Comparison of ENCODE assay signal across 2 cellular contexts in the genomic region with DNA sequence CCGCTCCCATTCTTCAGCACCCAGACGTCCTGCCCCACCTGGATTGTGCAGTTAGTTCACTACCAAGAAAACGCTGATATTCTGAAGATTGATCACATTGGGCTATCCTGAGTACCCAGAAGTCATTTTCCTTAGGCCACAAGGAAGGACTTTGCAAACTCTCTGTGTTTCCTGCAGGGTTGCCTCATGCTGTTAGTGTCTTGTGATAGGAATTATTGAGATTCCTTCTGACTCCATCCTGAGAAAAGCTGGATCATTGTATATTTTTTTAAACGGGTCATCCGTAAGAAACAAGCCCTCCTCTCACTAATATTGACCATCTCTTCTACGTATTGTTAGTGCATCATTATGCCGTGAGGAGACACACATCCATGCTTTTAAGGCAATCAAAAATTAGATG.
TF ChIP-seq lines count a peak whose summit lies in the region.

No MANE protein-coding gene starts in this region.

TF ChIP-seq in GM23338, 12 proteins besides CTCF, POLR2A, EP300 and RAD21 (continued from another document):
- TF ChIP-seq, protein P1, sequence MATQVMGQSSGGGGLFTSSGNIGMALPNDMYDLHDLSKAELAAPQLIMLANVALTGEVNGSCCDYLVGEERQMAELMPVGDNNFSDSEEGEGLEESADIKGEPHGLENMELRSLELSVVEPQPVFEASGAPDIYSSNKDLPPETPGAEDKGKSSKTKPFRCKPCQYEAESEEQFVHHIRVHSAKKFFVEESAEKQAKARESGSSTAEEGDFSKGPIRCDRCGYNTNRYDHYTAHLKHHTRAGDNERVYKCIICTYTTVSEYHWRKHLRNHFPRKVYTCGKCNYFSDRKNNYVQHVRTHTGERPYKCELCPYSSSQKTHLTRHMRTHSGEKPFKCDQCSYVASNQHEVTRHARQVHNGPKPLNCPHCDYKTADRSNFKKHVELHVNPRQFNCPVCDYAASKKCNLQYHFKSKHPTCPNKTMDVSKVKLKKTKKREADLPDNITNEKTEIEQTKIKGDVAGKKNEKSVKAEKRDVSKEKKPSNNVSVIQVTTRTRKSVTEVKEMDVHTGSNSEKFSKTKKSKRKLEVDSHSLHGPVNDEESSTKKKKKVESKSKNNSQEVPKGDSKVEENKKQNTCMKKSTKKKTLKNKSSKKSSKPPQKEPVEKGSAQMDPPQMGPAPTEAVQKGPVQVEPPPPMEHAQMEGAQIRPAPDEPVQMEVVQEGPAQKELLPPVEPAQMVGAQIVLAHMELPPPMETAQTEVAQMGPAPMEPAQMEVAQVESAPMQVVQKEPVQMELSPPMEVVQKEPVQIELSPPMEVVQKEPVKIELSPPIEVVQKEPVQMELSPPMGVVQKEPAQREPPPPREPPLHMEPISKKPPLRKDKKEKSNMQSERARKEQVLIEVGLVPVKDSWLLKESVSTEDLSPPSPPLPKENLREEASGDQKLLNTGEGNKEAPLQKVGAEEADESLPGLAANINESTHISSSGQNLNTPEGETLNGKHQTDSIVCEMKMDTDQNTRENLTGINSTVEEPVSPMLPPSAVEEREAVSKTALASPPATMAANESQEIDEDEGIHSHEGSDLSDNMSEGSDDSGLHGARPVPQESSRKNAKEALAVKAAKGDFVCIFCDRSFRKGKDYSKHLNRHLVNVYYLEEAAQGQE (IDR thresholded peaks at IDR 0.05; ENCODE audit: unreplicated experiment): no peak
- no peak for TF ChIP-seq CREB1 (CRISPR knock-in tag; IDR thresholded peaks at IDR 0.05; ENCODE audit: low read depth)
- TF ChIP-seq EZH2 (IDR thresholded peaks at IDR 0.05; ENCODE audit: low read depth, unreplicated experiment): no peak
- TF ChIP-seq STAT1 (IDR thresholded peaks at IDR 0.05; ENCODE audit: unreplicated experiment): no peak

TF ChIP-seq in WTC11, 78 proteins besides CTCF, POLR2A, EP300 and RAD21 (continued from another document):
- TF ChIP-seq MYBL2 (CRISPR knock-in tag; IDR thresholded peaks at IDR 0.05): no peak
- no peak for TF ChIP-seq E2F5 (CRISPR knock-in tag; IDR thresholded peaks at IDR 0.05)
- TF ChIP-seq ZNF416 (CRISPR knock-in tag; IDR thresholded peaks at IDR 0.05): no peak
